ENCODE assay signal across 8 cellular contexts in genomic region chr12:27970391-27970980, GRCh38. TPM values are rescaled to one million over a fixed set of nuclear protein-coding genes. Genes with fewer than 3 reads are reported as not detected.
DNase-seq lines count a peak whose midpoint lies in the region; FAIRE-seq and TF ChIP-seq lines count a peak whose summit lies in the region.

No MANE protein-coding gene starts in this region.

- TF ChIP-seq CTCF in GM13976 (IDR thresholded peaks at IDR 0.05; ENCODE audit: borderline replicate concordance, control extremely low read depth, extremely low read depth, insufficient read depth, missing control alignments) = no peak
- no peak for TF ChIP-seq CTCF in osteoblast (IDR thresholded peaks at IDR 0.05; ENCODE audit: extremely low read depth, low read depth, low read length)

- peak overlapping the region; percentile 97 for H3K4me2 ChIP-seq in osteoblast (ENCODE audit: insufficient read depth, low read length)

- H3K27ac ChIP-seq in SK-N-MC = no peak overlapping the region
- H3K27ac ChIP-seq in osteoblast (ENCODE audit: low read depth, low read length) = peak overlapping the region; percentile 36

- in situ Hi-C loops in GM13976 (cut with MboI; ENCODE audit: low sequenced_read_pairs, unreplicated experiment) = no loop called here
- in situ Hi-C loops in HAP-1 (cut with MboI; ENCODE audit: low sequenced_read_pairs) = no loop called here

- peak overlapping the region; percentile 44 for H2AFZ ChIP-seq in osteoblast (ENCODE audit: low read length)

- FAIRE-seq in urothelium cell line (lab: Jason Lieb, UNC) = no peak

- H3K36me3 ChIP-seq in HAP-1 (replicated peaks) (no peaks in the 10 kb centered on the region), SK-N-MC (ENCODE audit: insufficient read depth, low read length) (no peaks in the 10 kb centered on the region), osteoblast (ENCODE audit: insufficient read depth, low read length) (no peaks in the 10 kb centered on the region)

- peaks cover 12% of the 10 kb centered on the region; the same call in 1 of the 2 replicates for H3K4me1 ChIP-seq in HAP-1
- peaks cover 35% of the 10 kb centered on the region for H3K4me1 ChIP-seq in osteoblast (ENCODE audit: insufficient read depth, low read length)

- DNase-seq in GM13976 (ENCODE audit: low spot score) = peak; percentile 61
- DNase-seq in HAP-1 (ENCODE audit: low spot score in 2 of 2) = no peak
- no peak for DNase-seq in SK-N-MC (ENCODE audit: low read depth, low spot score)
- DNase-seq in fibroblast of peridontal ligament (ENCODE audit: extremely low read depth) = peak; percentile 60
- peak; percentile 89 for DNase-seq in osteoblast (ENCODE audit: insufficient read length, low spot score, missing footprints)
- no peak for DNase-seq in superior temporal gyrus (ENCODE audit: extremely low spot score)
- DNase-seq in urothelium cell line (ENCODE audit: low spot score) = no peak
- DNase-seq in ureter (ENCODE audit: low spot score) = no peak

- no peaks in the 10 kb centered on the region for H4K20me1 ChIP-seq in osteoblast (ENCODE audit: insufficient read depth, low read length)

- peak overlapping the region; percentile 37; the same call in 1 of the 2 replicates for H3K4me3 ChIP-seq in HAP-1
- peak overlapping the region; percentile 61 for H3K4me3 ChIP-seq in SK-N-MC
- H3K4me3 ChIP-seq in osteoblast (ENCODE audit: insufficient read depth, low read length) = peak overlapping the region; percentile 74

- no peaks in the 10 kb centered on the region for H3K27me3 ChIP-seq in HAP-1 (ENCODE audit: low read depth)
- H3K27me3 ChIP-seq in osteoblast (ENCODE audit: insufficient read depth, low read length) = peaks cover 7% of the 10 kb centered on the region

- H3K9me3 ChIP-seq in HAP-1 (no peaks in the 10 kb centered on the region), SK-N-MC (ENCODE audit: low read depth, low read length) (no peaks in the 10 kb centered on the region), osteoblast (ENCODE audit: low read depth, low read length) (no peaks in the 10 kb centered on the region)

- no peaks in the 10 kb centered on the region for H3K79me2 ChIP-seq in osteoblast (ENCODE audit: insufficient read depth, low read length)

- no peak overlapping the region for H3K9ac ChIP-seq in SK-N-MC (ENCODE audit: insufficient read length)

RNA-seq across cellular contexts. Expression of gene PTHLH, which starts 2.0 kb away (rescaled TPM):
- 2.2 and 3.2 TPM in 2 replicates for total RNA-seq in osteoblast
- total RNA-seq in ureter = 0.86 TPM

Comparison
In these comparisons a context has a peak if more than half of its experiments do, and no peak if none do; other contexts are left out.
1. DNase-seq: peak in GM13976 (single experiment), fibroblast of peridontal ligament (single experiment) and osteoblast (single experiment); none in HAP-1 (0 of 2), SK-N-MC (single experiment), superior temporal gyrus (single experiment), urothelium cell line (single experiment) and ureter (single experiment).
2. Peak in every context shown above with its lines, with median percentiles within 50 percentile points of each other: H3K4me3 ChIP-seq.